In genomic region chr12:15883536-15883935, GRCh38 we compare ENCODE assay signal across 8 cellular contexts. TPM values are rescaled to one million over a fixed set of nuclear protein-coding genes. Genes with fewer than 3 reads are reported as not detected.
DNase-seq lines count a peak whose midpoint lies in the region; ATAC-seq and TF ChIP-seq lines count a peak whose summit lies in the region.

No MANE protein-coding gene starts in this region.

- no peaks in the 10 kb centered on the region for H3K27me3 ChIP-seq in SJSA1 (replicated peaks)
- H3K27me3 ChIP-seq in rectal smooth muscle tissue (ENCODE audit: control insufficient read depth, insufficient read depth, low read length): no peaks in the 10 kb centered on the region

- no peak for TF ChIP-seq CTCF in fibroblast of pulmonary artery (IDR thresholded peaks at IDR 0.05; ENCODE audit: low read length, missing control alignments)

- no peak for ATAC-seq in HG02759 (IDR thresholded peaks at IDR 0.05; ENCODE audit: unreplicated experiment)
- ATAC-seq in HG03342 (IDR thresholded peaks at IDR 0.05; ENCODE audit: unreplicated experiment): no peak
- ATAC-seq in HG03457 (IDR thresholded peaks at IDR 0.05; ENCODE audit: unreplicated experiment): no peak

- H3K4me3 ChIP-seq in GM08714 (ENCODE audit: low read length): peak overlapping the region; percentile 95
- peak overlapping the region; percentile 63 for H3K4me3 ChIP-seq in SJSA1
- H3K4me3 ChIP-seq in fibroblast of pulmonary artery (replicated peaks; ENCODE audit: low read depth, low read length): peak overlapping the region; percentile 98
- peak overlapping the region; percentile 83 for H3K4me3 ChIP-seq in rectal smooth muscle tissue (ENCODE audit: low read length)

- peaks cover 31% of the 10 kb centered on the region for H3K36me3 ChIP-seq in SJSA1
- no peaks in the 10 kb centered on the region for H3K36me3 ChIP-seq in rectal smooth muscle tissue (ENCODE audit: control insufficient read depth, insufficient read depth, low read length)

- peaks cover 11% of the 10 kb centered on the region for H3K4me1 ChIP-seq in SJSA1 (replicated peaks)
- H3K4me1 ChIP-seq in rectal smooth muscle tissue (ENCODE audit: control insufficient read depth, insufficient read depth, low read length): peaks cover 22% of the 10 kb centered on the region

- H3K27ac ChIP-seq in SJSA1 (0 out of 2 replicates have a peak overlapping the region, but pooled peaks have one; percentile 77), rectal smooth muscle tissue (ENCODE audit: low read depth, low read length) (no peak overlapping the region)

- H3K9ac ChIP-seq in rectal smooth muscle tissue (ENCODE audit: low read length): no peak overlapping the region

- H3K9me3 ChIP-seq in SJSA1 (replicated peaks): no peaks in the 10 kb centered on the region

- DNase-seq in SJSA1 (ENCODE audit: low read depth in 1 of 2, low spot score in 2 of 2): no peak
- DNase-seq in fibroblast of pulmonary artery (ENCODE audit: low read depth): no peak
- no peak for DNase-seq in NCI-H82 treated with DMSO at 0.1 percent for 48 hours (lab: John Stamatoyannopoulos, UW; ENCODE audit: unreplicated experiment)

RNA-seq across cellular contexts. Expression of gene STRAP, which starts 1.3 kb away (rescaled TPM):
- total RNA-seq in SJSA1 (2014; rRNA removed; shearing (Covaris generic)): 62.2 and 92.1 TPM in 2 replicates

RNA-seq across cellular contexts. Expression of gene DERA, which starts 27.6 kb away (rescaled TPM):
- 46.6 and 65.2 TPM in 2 replicates for total RNA-seq in SJSA1 (2014; rRNA removed; shearing (Covaris generic))
